In the genomic region with DNA sequence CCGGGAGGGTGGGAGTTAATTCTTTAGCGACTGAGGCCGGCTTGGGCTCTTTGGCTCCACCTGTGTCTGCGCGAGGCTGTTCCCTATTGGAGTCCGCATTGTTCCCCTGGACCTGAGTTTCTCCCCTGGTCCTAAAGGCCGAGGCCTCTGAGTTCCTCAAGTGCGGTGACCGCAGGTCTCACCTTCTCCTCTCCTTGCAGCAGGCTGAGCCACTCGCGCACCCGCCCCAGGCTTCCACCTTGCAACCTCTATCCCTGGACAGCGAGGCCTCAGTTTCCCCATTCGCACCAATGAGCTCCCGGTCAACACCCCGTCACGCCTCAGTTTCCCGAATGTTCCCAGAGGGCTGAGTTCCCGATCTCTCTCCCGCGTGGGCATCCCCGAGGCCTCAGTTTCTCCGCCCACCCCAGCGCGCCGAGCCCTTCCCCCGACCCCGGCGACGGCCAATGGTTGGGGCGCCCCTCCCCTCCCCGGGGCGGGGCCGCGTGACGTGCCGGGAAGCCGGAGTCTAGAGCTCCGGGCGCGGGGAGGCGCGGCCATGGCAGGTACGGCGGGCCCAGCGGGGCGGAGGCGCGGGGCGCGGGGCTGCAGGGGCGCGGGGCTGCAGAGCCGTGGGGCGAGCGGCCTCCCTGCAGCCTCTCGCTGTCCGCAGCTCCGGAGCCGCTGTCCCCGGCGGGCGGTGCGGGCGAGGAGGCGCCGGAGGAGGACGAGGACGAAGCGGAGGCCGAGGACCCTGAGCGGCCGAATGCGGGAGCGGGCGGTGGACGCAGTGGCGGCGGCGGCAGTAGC, we compare ENCODE assay signal across 8 cellular contexts.
DNase-seq lines count a peak whose midpoint lies in the region; ATAC-seq lines count a peak whose summit lies in the region.

A gene with protein sequence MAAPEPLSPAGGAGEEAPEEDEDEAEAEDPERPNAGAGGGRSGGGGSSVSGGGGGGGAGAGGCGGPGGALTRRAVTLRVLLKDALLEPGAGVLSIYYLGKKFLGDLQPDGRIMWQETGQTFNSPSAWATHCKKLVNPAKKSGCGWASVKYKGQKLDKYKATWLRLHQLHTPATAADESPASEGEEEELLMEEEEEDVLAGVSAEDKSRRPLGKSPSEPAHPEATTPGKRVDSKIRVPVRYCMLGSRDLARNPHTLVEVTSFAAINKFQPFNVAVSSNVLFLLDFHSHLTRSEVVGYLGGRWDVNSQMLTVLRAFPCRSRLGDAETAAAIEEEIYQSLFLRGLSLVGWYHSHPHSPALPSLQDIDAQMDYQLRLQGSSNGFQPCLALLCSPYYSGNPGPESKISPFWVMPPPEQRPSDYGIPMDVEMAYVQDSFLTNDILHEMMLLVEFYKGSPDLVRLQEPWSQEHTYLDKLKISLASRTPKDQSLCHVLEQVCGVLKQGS (plus strand): TSS at position 507 of the 789 bp plus-strand sequence. CDS start 32 bp downstream, at position 539.

- in situ Hi-C loops in ACHN (cut with HindIII; ENCODE audit: low pct_ligation_motif_present, low pct_unique_long_range_greater_than_20kb, low sequenced_read_pairs) = no loop called here

- ATAC-seq in GM18858 (IDR thresholded peaks at IDR 0.05; ENCODE audit: unreplicated experiment) = peak; percentile 31
- ATAC-seq in HG03103 (IDR thresholded peaks at IDR 0.05; ENCODE audit: low read depth, unreplicated experiment) = peak; percentile 44

- DNase-seq in ACHN (peak; percentile 82), NCI-H226 (peak; percentile 85), cerebellar nuclear complex (lab: John Stamatoyannopoulos, UW) (peak; percentile 49 to 68), kidney tubule cell (ENCODE audit: low spot score) (peak; percentile 84)
- DNase-seq in activated CD4-positive, alpha-beta T cell treated with anti-CD3 and anti-CD28 coated beads for 1 hour = peak; percentile 84
- peak; percentile 84 to 96 (median 90) for DNase-seq in stimulated activated CD4-positive, alpha-beta T cell treated with anti-CD3 and anti-CD28 coated beads, Interleukin-1b, Interleukin-23, amount 100 ng/mL, for 24 hours (ENCODE audit: low read depth in 4 of 4, low spot score in 1 of 4)

Comparison
In these comparisons a context has a peak if more than half of its experiments do, and no peak if none do; other contexts are left out.
1. Peak in every context shown above with its lines: DNase-seq and ATAC-seq.